In genomic region chr11:12673924-12674570, GRCh38 we compare ENCODE assay signal across 8 cellular contexts. TPM values are rescaled to one million over a fixed set of nuclear protein-coding genes. Genes with fewer than 3 reads are reported as not detected.
A peak's percentile ranks its signal among the peaks of the same experiment; 100 is the strongest.
DNase-seq lines count a peak whose midpoint lies in the region; ATAC-seq and TF ChIP-seq lines count a peak whose summit lies in the region.

Gene TEAD1, plus strand, starts transcription at chr11:12674421.

- peak within 1 kb of the TSS; percentile 68 to 69 for H3K4me3 ChIP-seq in HCT116 (replicated peaks in 1 of 2; ENCODE audit: low read depth in 1 of 2, low read length in 2 of 2)
- H3K4me3 ChIP-seq in heart right ventricle: peak within 1 kb of the TSS; percentile 54 to 98 (median 74)
- peak within 1 kb of the TSS; percentile 70 to 79 for H3K4me3 ChIP-seq in tibial artery

- TF ChIP-seq RAD21 in HCT116 (IDR thresholded peaks at IDR 0.05; ENCODE audit: low read depth): peak; percentile 9; the same call in 1 of the 2 replicates

- H3K4me3 Mint-ChIP-seq in T-helper 1 cell treated with Interleukin-12 subunit alpha and Interleukin-12 subunit beta and Interleukin-4 antibody, amounts not matched to agents 30 μg/mL and 1 μg/mL, for 36 hours: peak within 1 kb of the TSS; percentile 77

- H3K36me3 ChIP-seq in HCT116 (ENCODE audit: control insufficient read depth in 1 of 2, insufficient read depth in 2 of 2, low read length in 2 of 2) (no peaks in the 10 kb centered on the region), heart right ventricle (no peaks in the 10 kb centered on the region), tibial artery (no peaks in the 10 kb centered on the region)

- peak; percentile 48 for TF ChIP-seq POLR2A in HCT116 (IDR thresholded peaks at IDR 0.05; ENCODE audit: borderline replicate concordance, extremely low read depth, insufficient read depth, insufficient read length)

- RAD21 ChIA-PET in HCT116 (lab: Charles Lee; ENCODE audit: low non-redundant PET in 1 of 2, low total read pairs in 2 of 2, uncharacterized antibody in 2 of 2, unreplicated experiment in 2 of 2): no interaction called here

- no peaks in the 10 kb centered on the region for H3K9me3 Mint-ChIP-seq in T-helper 1 cell treated with Interleukin-12 subunit alpha and Interleukin-12 subunit beta and Interleukin-4 antibody, amounts not matched to agents 30 μg/mL and 1 μg/mL, for 36 hours

- H3K9ac ChIP-seq in HCT116 (ENCODE audit: low read length): peak within 1 kb of the TSS; percentile 75

- DNase-seq in EL (peak; percentile 95), HCT116 (ENCODE audit: low read depth, low spot score) (peak; percentile 74), NCI-H1092 treated with DMSO at 0.1 percent for 48 hours (lab: John Stamatoyannopoulos, UW) (peak; percentile 89), amygdala (lab: John Stamatoyannopoulos, UW) (peak in 55 of 56 donors; percentile 54 to 98 (median 90)), heart right ventricle (peak; percentile 96 to 98), pons (ENCODE audit: low spot score) (peak; percentile 86), tibial artery (peak; percentile 89 to 98)

- peaks cover 70% of the 10 kb centered on the region for H3K27me3 Mint-ChIP-seq in T-helper 1 cell treated with Interleukin-12 subunit alpha and Interleukin-12 subunit beta and Interleukin-4 antibody, amounts not matched to agents 30 μg/mL and 1 μg/mL, for 36 hours (ENCODE audit: low read depth)

- H3K9me3 ChIP-seq in HCT116 (ENCODE audit: control insufficient read depth in 1 of 2, insufficient read depth in 1 of 2, low read depth in 1 of 2, low read length in 2 of 2) (no peaks in the 10 kb centered on the region), heart right ventricle (no peaks in the 10 kb centered on the region), tibial artery (no peaks in the 10 kb centered on the region)

- H3K27me3 ChIP-seq in HCT116 (ENCODE audit: insufficient read depth, low read length) (no peaks in the 10 kb centered on the region), heart right ventricle (peaks cover 0 to 58% (median 0%) of the 10 kb centered on the region in 7 donors), tibial artery (no peaks in the 10 kb centered on the region)

- H3K4me1 ChIP-seq in HCT116 (ENCODE audit: control insufficient read depth in 1 of 2, insufficient read depth in 2 of 2, low read length in 2 of 2) (peaks cover 25 to 39% of the 10 kb centered on the region in 2 experiments), heart right ventricle (peaks cover 0 to 42% (median 31%) of the 10 kb centered on the region in 9 donors), tibial artery (peaks cover 0 to 29% (median 13%) of the 10 kb centered on the region in 4 donors)

- POLR2A ChIA-PET in HCT116 (lab: Charles Lee): interaction anchor here (1.4 kb wide), 2 partner anchors 33 to 587 kb away, joined by 3 to 4 read pairs; no protein-coding TSS in a partner anchor

- peaks cover 6% of the 10 kb centered on the region for H3K4me1 Mint-ChIP-seq in T-helper 1 cell treated with Interleukin-12 subunit alpha and Interleukin-12 subunit beta and Interleukin-4 antibody, amounts not matched to agents 30 μg/mL and 1 μg/mL, for 36 hours (ENCODE audit: low read depth)

- H3K79me2 ChIP-seq in HCT116 (ENCODE audit: insufficient read depth, low read length): peaks cover 40% of the 10 kb centered on the region

- H3K4me2 ChIP-seq in HCT116 (ENCODE audit: low read length): peak within 1 kb of the TSS; percentile 84

- H3K9me2 ChIP-seq in HCT116 (ENCODE audit: insufficient read depth): no peaks in the 10 kb centered on the region

- intact Hi-C loops in HCT116 (cut with micrococcal nuclease): loop anchor here (1.0 to 5.0 kb wide), 3 partner anchors 50 to 262 kb away; no protein-coding TSS in a partner anchor
- intact Hi-C loops in heart right ventricle (cut with DNase I): loop anchor here in 9 of 10 donors (1.0 to 10.0 kb wide), 13 partner anchors 19 to 347 kb away; partner anchors contain the start of gene PARVA (in 1 of the 9)
- intact Hi-C loops in tibial artery (cut with DNase I; ENCODE audit: low total_unique reads): loop anchor here (2.0 to 10.0 kb wide), 3 partner anchors 121 to 342 kb away; no protein-coding TSS in a partner anchor

- TF ChIP-seq CTCF in HCT116 (IDR thresholded peaks at IDR 0.05 in 2 of 3, conservative IDR thresholded peaks at IDR 0.05 in 1 of 3; ENCODE audit: borderline replicate concordance in 1 of 3, insufficient read depth in 1 of 3, low read depth in 2 of 3, low read length in 2 of 3) (no peak), heart right ventricle (IDR thresholded peaks at IDR 0.05) (no peak), tibial artery (IDR thresholded peaks at IDR 0.05) (no peak)

- WGBS in heart right ventricle, 2 donors: 0 to 1% methylated on average over 95 of the region's 95 CpGs

- no TSS peak for BruUV-seq in HCT116 (replicated peaks; lab: Mats Ljungman, UMichigan)

- ATAC-seq in HCT116: peak; percentile 86
- ATAC-seq in heart right ventricle: peak; percentile 93 to 99 (median 96)

- H3K36me3 Mint-ChIP-seq in T-helper 1 cell treated with Interleukin-12 subunit alpha and Interleukin-12 subunit beta and Interleukin-4 antibody, amounts not matched to agents 30 μg/mL and 1 μg/mL, for 36 hours (ENCODE audit: low read depth): peaks cover 2% of the 10 kb centered on the region

- H4K20me1 ChIP-seq in HCT116 (ENCODE audit: insufficient read depth): no peaks in the 10 kb centered on the region

- CTCF ChIA-PET in HCT116 (lab: Charles Lee): interaction anchor here (1.4 kb wide), 1 partner anchor 215 kb away, joined by 3 read pairs; no protein-coding TSS in a partner anchor

- no peak within 1 kb of the TSS for H2AFZ ChIP-seq in HCT116 (ENCODE audit: low read depth, low read length, poor library complexity, severe bottlenecking)

- peak within 1 kb of the TSS; percentile 71 for H3K27ac ChIP-seq in HCT116 (ENCODE audit: low read depth, low read length)
- peak within 1 kb of the TSS; percentile 79 to 99 (median 95) for H3K27ac ChIP-seq in heart right ventricle
- peak within 1 kb of the TSS; percentile 88 to 91 for H3K27ac ChIP-seq in tibial artery

- peak within 1 kb of the TSS; percentile 52 for H3K27ac Mint-ChIP-seq in T-helper 1 cell treated with Interleukin-12 subunit alpha and Interleukin-12 subunit beta and Interleukin-4 antibody, amounts not matched to agents 30 μg/mL and 1 μg/mL, for 36 hours

TF ChIP-seq in HCT116, 20 proteins besides CTCF, POLR2A, EP300 and RAD21:
- TF ChIP-seq POLR2AphosphoS5 (IDR thresholded peaks at IDR 0.05; ENCODE audit: low read depth, low read length) (peak; percentile 73), EZH2phosphoT487 (IDR thresholded peaks at IDR 0.05; ENCODE audit: borderline replicate concordance) (no peak), YY1 (IDR thresholded peaks at IDR 0.05; ENCODE audit: extremely low read depth, insufficient replicate concordance, low read depth, low read length) (peak; percentile 50), SP1 (IDR thresholded peaks at IDR 0.05; ENCODE audit: low read depth) (peak; percentile 79), SIN3A (IDR thresholded peaks at IDR 0.05; ENCODE audit: low read depth) (peak; percentile 92), MAX (IDR thresholded peaks at IDR 0.05) (peak; percentile 52; the same call in 1 of the 2 replicates), ZBTB33 (IDR thresholded peaks at IDR 0.05; ENCODE audit: extremely low read depth, insufficient replicate concordance, low read length) (peak; percentile 27), CEBPB (IDR thresholded peaks at IDR 0.05; ENCODE audit: low read depth) (no peak), ELF1 (IDR thresholded peaks at IDR 0.05; ENCODE audit: borderline replicate concordance, low read depth) (no peak), JUND (IDR thresholded peaks at IDR 0.05) (peak; percentile 66)
TF ChIP-seq in HCT116: peak in this region for 7.

RNA-seq across cellular contexts. Expression of gene TEAD1, which starts in this region (rescaled TPM):
- 103 TPM for total RNA-seq in HCT116 (2021; ENCODE audit: unreplicated experiment)
- 17.9 and 25.2 TPM in 2 replicates for polyA plus RNA-seq in HCT116 (2012)
- total RNA-seq in heart right ventricle: 100 to 1,000 TPM; 107 to 138 (median 117) TPM
- 10 to 100 TPM; 12.7 to 19.1 TPM for polyA plus RNA-seq in heart right ventricle

Comparison
In these comparisons a context has a peak if more than half of its experiments do, and no peak if none do; other contexts are left out.
1. Peak in every context shown above with its lines: DNase-seq, ATAC-seq, H3K4me3 ChIP-seq and H3K27ac ChIP-seq.